Comparison of ENCODE assay signal across 19 cellular contexts in the genomic region with DNA sequence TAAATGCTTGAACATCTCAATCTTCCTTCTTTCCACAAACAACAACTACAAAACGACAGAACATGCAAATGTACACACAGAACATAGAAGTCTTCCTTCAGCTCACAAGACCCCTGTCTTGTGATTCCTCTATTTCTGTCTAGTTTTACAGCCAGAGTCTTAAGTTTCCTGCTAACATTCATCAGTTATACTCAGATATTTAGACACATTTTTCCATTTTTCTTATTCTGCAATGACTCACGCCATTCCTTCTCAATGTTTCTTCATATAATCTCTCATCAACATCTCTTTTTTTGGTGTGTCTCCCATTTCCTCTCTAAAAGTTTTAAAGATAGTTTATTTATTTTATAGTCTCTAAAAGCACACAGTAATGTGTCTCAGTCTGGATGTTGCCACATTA.
"Had no signal": no experiment of that assay in that cellular context is flagged by ENCODE, and none has a peak within 500 bp of the region (broad histone marks: within the 10 kb centered on the region; RNA-seq: fewer than 3 reads in every experiment).

No MANE protein-coding gene starts in this region.

- H3K9me3 ChIP-seq: psoas muscle, right lobe of liver had no signal

- H3K27ac ChIP-seq: foreskin keratinocyte, psoas muscle, right lobe of liver, suprapubic skin, upper lobe of left lung had no signal

- H3K4me3 ChIP-seq: mucosa of descending colon, psoas muscle, right lobe of liver, suprapubic skin, upper lobe of left lung had no signal

- H3K36me3 ChIP-seq: right lobe of liver, suprapubic skin, upper lobe of left lung had no signal

- H3K27me3 ChIP-seq: foreskin keratinocyte, right lobe of liver, suprapubic skin, upper lobe of left lung had no signal

- ATAC-seq: foreskin keratinocyte, left lobe of liver, mucosa of descending colon, natural killer cell, psoas muscle, right lobe of liver had no signal

- DNase-seq: activated CD4-positive, alpha-beta T cell treated with anti-CD3 and anti-CD28 coated beads, Interleukin-2, amount 50 U/mL, for 48 hours; activated CD4-positive, CD25-positive, alpha-beta regulatory T cell treated with anti-CD3 and anti-CD28 coated beads, Interleukin-2, amount 50 U/mL, for 72 hours; activated naive CD4-positive, alpha-beta T cell; caudate nucleus; cortex of kidney; effector memory CD4-positive, alpha-beta T cell; foreskin keratinocyte; head of caudate nucleus; mammary epithelial cell; mucosa of descending colon; natural killer cell; occipital lobe; psoas muscle; right lobe of liver; stimulated activated CD4-positive, alpha-beta T cell treated with anti-CD3 and anti-CD28 coated beads, Interleukin-2, amount 100 ng/mL, for 24 hours; stimulated activated naive CD4-positive, alpha-beta T cell treated with Interleukin-2 at 50 U/mL for 16 hours; upper lobe of left lung had no signal
